ENCODE assay signal across 13 cellular contexts in genomic region chr3:171801738-171802600, GRCh38. TPM values are rescaled to one million over a fixed set of nuclear protein-coding genes. Genes with fewer than 3 reads are reported as not detected.
DNase-seq lines count a peak whose midpoint lies in the region; ATAC-seq and TF ChIP-seq lines count a peak whose summit lies in the region.
"Had no signal": no experiment of that assay in that cellular context is flagged by ENCODE, and none has a peak within 500 bp of the region (broad histone marks: within the 10 kb centered on the region; RNA-seq: fewer than 3 reads in every experiment).

No MANE protein-coding gene starts in this region.

- ATAC-seq in GM18861 (IDR thresholded peaks at IDR 0.05; ENCODE audit: unreplicated experiment) (peak; percentile 23), heart right ventricle (peak in 4 of 8 donors; percentile 20 to 25 (median 22)), esophagus mucosa (no peak)
- ATAC-seq: stimulated activated naive B cell treated with anti-CD40 and anti-IgM and Interleukin-4, amounts not matched to agents 10 μg/mL and 1 μg/mL and 100 μg/mL, for 72 hours had no signal

- H3K36me3 ChIP-seq in adipocyte (ENCODE audit: control insufficient read depth, insufficient read depth, low read length, severe bottlenecking) (no peaks in the 10 kb centered on the region), heart right ventricle (no peaks in the 10 kb centered on the region), stomach (no peaks in the 10 kb centered on the region)
- H3K36me3 ChIP-seq: cardiac muscle cell had no signal

- H3K27me3 ChIP-seq in adipocyte (replicated peaks; ENCODE audit: control insufficient read depth, insufficient read depth, low read length) (no peaks in the 10 kb centered on the region), heart right ventricle (no peaks in the 10 kb centered on the region), stomach (no peaks in the 10 kb centered on the region)
- H3K27me3 ChIP-seq: cardiac muscle cell had no signal

- peak overlapping the region; percentile 35 for H3K9ac ChIP-seq in adipocyte (ENCODE audit: low read length)

- H3K4me3 ChIP-seq in adipocyte (ENCODE audit: low read length), result no peak overlapping the region
- H3K4me3 ChIP-seq in heart right ventricle, result no peak overlapping the region
- H3K4me3 ChIP-seq in stomach, result no peak overlapping the region
- H3K4me3 ChIP-seq: cardiac muscle cell had no signal

- TF ChIP-seq CTCF in heart right ventricle (IDR thresholded peaks at IDR 0.05), result no peak
- TF ChIP-seq CTCF in stomach (IDR thresholded peaks at IDR 0.05), result no peak

- H3K4me1 ChIP-seq in adipocyte (ENCODE audit: control insufficient read depth, insufficient read depth, low read length) (peaks cover 55% of the 10 kb centered on the region), heart right ventricle (peaks cover 5 to 86% (median 56%) of the 10 kb centered on the region in 9 donors), stomach (peaks cover 24 to 62% (median 39%) of the 10 kb centered on the region in 4 donors)

- H3K27ac ChIP-seq in heart right ventricle (peak overlapping the region in 8 of 10 donors; percentile 7 to 82 (median 57)), stomach (peak overlapping the region; percentile 34 to 68 (median 54))
- H3K27ac ChIP-seq: cardiac muscle cell had no signal

- WGBS in heart right ventricle, 2 donors, result 67 to 72% methylated on average over 4 of the region's 4 CpGs
- WGBS in stomach, 5 donors, result 63 to 84% (median 69%) methylated on average over 4 of the region's 4 CpGs

- peak; percentile 79 for DNase-seq in adipocyte (ENCODE audit: low read depth)
- DNase-seq in heart right ventricle, result no peak
- DNase-seq in stomach, result no peak
- DNase-seq in erythroblast (lab: John Stamatoyannopoulos, UW), result no peak
- no peak for DNase-seq in occipital lobe (lab: John Stamatoyannopoulos, UW)
- DNase-seq in activated naive CD4-positive, alpha-beta T cell (lab: John Stamatoyannopoulos, UW), result no peak
- DNase-seq: activated CD4-positive, CD25-positive, alpha-beta regulatory T cell; naive B cell; NCI-H446; stimulated activated naive B cell treated with anti-CD40 and anti-IgM and Interleukin-4, amounts not matched to agents 10 μg/mL and 1 μg/mL and 100 μg/mL, for 72 hours had no signal

- intact Hi-C loops in heart right ventricle (cut with DNase I), result no loop called here
- intact Hi-C loops in stomach (cut with DNase I; ENCODE audit: low total_unique reads), result no loop called here

- H3K9me3 ChIP-seq in adipocyte (ENCODE audit: control insufficient read depth, low read length) (no peaks in the 10 kb centered on the region), heart right ventricle (no peaks in the 10 kb centered on the region), stomach (no peaks in the 10 kb centered on the region)

- TF ChIP-seq EP300 in stomach (IDR thresholded peaks at IDR 0.05), result no peak

- TF ChIP-seq POLR2A in stomach (IDR thresholded peaks at IDR 0.05) (no peak), erythroblast (IDR thresholded peaks at IDR 0.05; ENCODE audit: low read length) (no peak)

RNA-seq across cellular contexts. Expression of gene PLD1, which starts 8.3 kb away (rescaled TPM):
- total RNA-seq in heart right ventricle (10 to 100 TPM; 51.4 to 83.3 (median 67.1) TPM), stomach (10 to 100 TPM in 4 of 5 donors, 1 to 10 TPM in 1; 7.6 to 43.0 (median 25.1) TPM), esophagus mucosa (74.3 TPM), occipital lobe (6.6 TPM)
- polyA plus RNA-seq in heart right ventricle (10 to 100 TPM; 10.5 to 13.3 TPM), stomach (1 to 10 TPM; 3.4 to 9.5 (median 8.6) TPM)

RNA-seq across cellular contexts. Expression of gene TMEM212, which starts 41.2 kb away (rescaled TPM):
- not detected for total RNA-seq in heart right ventricle
- not detected for polyA plus RNA-seq in heart right ventricle
- total RNA-seq in stomach, result not detected
- not detected for polyA plus RNA-seq in stomach
- not detected for total RNA-seq in esophagus mucosa
- not detected for total RNA-seq in occipital lobe
- total RNA-seq: cardiac muscle cell had no signal
- polyA plus RNA-seq: cardiac muscle cell had no signal
